In the genomic region with DNA sequence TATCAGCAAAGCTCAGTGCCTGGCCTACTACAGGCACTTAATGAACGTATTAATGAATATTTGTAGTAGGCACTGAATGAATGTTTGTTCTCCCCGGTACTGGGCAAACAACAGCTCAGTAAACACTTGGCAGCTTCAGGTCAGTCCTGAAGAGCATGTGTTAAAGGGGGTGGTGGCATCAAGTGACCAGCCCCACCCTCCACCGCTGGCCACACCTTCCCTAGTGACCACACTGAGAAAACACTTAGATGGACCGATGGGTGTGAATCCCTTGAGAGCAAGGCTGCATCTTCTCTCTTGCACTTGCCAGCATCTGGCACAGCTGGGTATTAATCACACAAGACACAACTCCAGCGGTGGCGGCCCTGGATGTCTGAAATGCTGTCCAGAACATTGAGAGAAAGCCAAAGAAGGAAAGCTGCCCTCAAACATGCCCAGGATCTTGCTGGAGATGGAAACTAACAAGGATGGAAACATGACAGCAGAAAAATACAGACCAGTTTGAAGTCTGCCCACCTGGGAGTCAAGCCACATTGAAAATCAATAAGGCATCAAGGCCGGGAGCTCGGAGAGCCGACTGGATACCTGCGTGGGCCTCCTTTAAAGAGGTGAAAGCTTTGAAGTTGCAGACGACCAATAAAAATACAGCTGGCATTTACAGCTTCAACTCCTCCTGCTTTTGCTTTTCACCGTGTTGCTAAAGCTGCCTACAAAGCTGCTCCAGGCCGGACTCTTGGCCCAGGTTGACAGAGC, we compare ENCODE assay signal across 17 cellular contexts.
DNase-seq lines count a peak whose midpoint lies in the region; ATAC-seq and TF ChIP-seq lines count a peak whose summit lies in the region.
"Had no signal": no experiment of that assay in that cellular context is flagged by ENCODE, and none has a peak within 500 bp of the region (broad histone marks: within the 10 kb centered on the region; RNA-seq: fewer than 3 reads in every experiment).

No MANE protein-coding gene starts in this region.

- H3K4me3 ChIP-seq in breast epithelium (no peak overlapping the region), PC-3 (ENCODE audit: low read length) (no peak overlapping the region)
- H3K4me3 ChIP-seq: esophagus muscularis mucosa, stomach had no signal

- intact Hi-C loops in breast epithelium (cut with DNase I; ENCODE audit: low total_unique reads): no loop called here
- intact Hi-C loops in PC-3 (cut with micrococcal nuclease): loop anchor here (5.0 kb wide), 2 partner anchors 91 to 94 kb away; no protein-coding TSS in a partner anchor

- BruUV-seq in PC-3 (replicated peaks; lab: Mats Ljungman, UMichigan): no TSS peak

- ATAC-seq in PC-3 (peak; percentile 88), left lobe of liver (peak; percentile 92), GM19035 (IDR thresholded peaks at IDR 0.05; ENCODE audit: unreplicated experiment) (no peak), GM18511 (IDR thresholded peaks at IDR 0.05; ENCODE audit: unreplicated experiment) (no peak), HG03460 (IDR thresholded peaks at IDR 0.05; ENCODE audit: unreplicated experiment) (no peak)
- ATAC-seq: Panc1, T-helper 17 cell had no signal

- DNase-seq in T47D (ENCODE audit: low read depth in 1 of 2, low spot score in 1 of 2): peak; percentile 8 to 75
- no peak for DNase-seq in breast epithelium (ENCODE audit: low spot score in 2 of 2)
- DNase-seq in PC-3: peak; percentile 56
- DNase-seq in left lobe of liver (ENCODE audit: low spot score): peak; percentile 57
- no peak for DNase-seq in NCI-H187 treated with DMSO at 0.1 percent for 48 hours (lab: John Stamatoyannopoulos, UW)
- DNase-seq: ACHN; activated CD4-positive, alpha-beta T cell treated with anti-CD3 and anti-CD28 coated beads, Interleukin-2, amount 50 U/mL, for 1 hour; cortex of kidney; NCI-H2171 treated with DMSO at 0.1 percent for 48 hours; occipital lobe; stomach; T-helper 17 cell had no signal

- H4K20me1 ChIP-seq in PC-3 (ENCODE audit: low read length): no peaks in the 10 kb centered on the region

- H3K9me2 ChIP-seq in PC-3 (replicated peaks; ENCODE audit: low read length): no peaks in the 10 kb centered on the region

- H3K36me3 ChIP-seq in breast epithelium (no peaks in the 10 kb centered on the region), PC-3 (ENCODE audit: low read depth, low read length) (no peaks in the 10 kb centered on the region)
- H3K36me3 ChIP-seq: esophagus muscularis mucosa, stomach had no signal

- H3K9me3 ChIP-seq in breast epithelium (no peaks in the 10 kb centered on the region), PC-3 (ENCODE audit: low read length) (no peaks in the 10 kb centered on the region)
- H3K9me3 ChIP-seq: esophagus muscularis mucosa, stomach had no signal

- H3K9ac ChIP-seq in PC-3 (ENCODE audit: low read length): peak overlapping the region; percentile 68

- no peak for TF ChIP-seq POLR2A in breast epithelium (IDR thresholded peaks at IDR 0.05)

- no peaks in the 10 kb centered on the region for H3K79me2 ChIP-seq in PC-3 (ENCODE audit: low read length)

- no peaks in the 10 kb centered on the region for H3F3A ChIP-seq in PC-3 (ENCODE audit: low read length, unreplicated experiment)

- H3K4me2 ChIP-seq in PC-3 (ENCODE audit: low read length): peak overlapping the region; percentile 69

- H3K27ac ChIP-seq in breast epithelium (no peak overlapping the region), PC-3 (ENCODE audit: low read length) (peak overlapping the region; percentile 94)
- H3K27ac ChIP-seq: esophagus muscularis mucosa, stomach had no signal

- H2AFZ ChIP-seq in PC-3 (ENCODE audit: low read length): no peak overlapping the region

- no peak for TF ChIP-seq CTCF in breast epithelium (IDR thresholded peaks at IDR 0.05)
- TF ChIP-seq CTCF in PC-3 (conservative IDR thresholded peaks at IDR 0.05; ENCODE audit: low read depth, low read length): no peak

- POLR2A ChIA-PET in PC-3 (lab: Charles Lee; ENCODE audit: unreplicated experiment): interaction anchor here (0.6 kb wide), 1 partner anchor 79 kb away, joined by 3 read pairs; no protein-coding TSS in a partner anchor

- in situ Hi-C loops in T47D (cut with HindIII; ENCODE audit: low pct_unique_long_range_greater_than_20kb, low sequenced_read_pairs): no loop called here

- CTCF ChIA-PET in PC-3 (lab: Charles Lee): interaction anchor here (1.0 kb wide), 1 partner anchor 306 kb away, joined by 11 read pairs; no protein-coding TSS in a partner anchor

- H3K4me1 ChIP-seq in breast epithelium (no peaks in the 10 kb centered on the region), PC-3 (ENCODE audit: insufficient read depth, low read length) (peaks cover 30% of the 10 kb centered on the region)
- H3K4me1 ChIP-seq: esophagus muscularis mucosa had no signal

- H3K27me3 ChIP-seq in breast epithelium: no peaks in the 10 kb centered on the region
- no peaks in the 10 kb centered on the region for H3K27me3 ChIP-seq in PC-3 (ENCODE audit: low read length)
- H3K27me3 ChIP-seq: esophagus muscularis mucosa, stomach had no signal

Comparison
In these comparisons a context has a peak if more than half of its experiments do, and no peak if none do; other contexts are left out.
1. DNase-seq: peak in T47D (2 of 2), PC-3 (single experiment) and left lobe of liver (single experiment); none in breast epithelium (0 of 2) and NCI-H187 treated with DMSO at 0.1 percent for 48 hours (single experiment).
2. ATAC-seq: peak in PC-3 (single experiment) and left lobe of liver (single experiment); none in GM19035 (single experiment), GM18511 (single experiment) and HG03460 (single experiment).